ENCODE assay signal across 27 cellular contexts in the genomic region with DNA sequence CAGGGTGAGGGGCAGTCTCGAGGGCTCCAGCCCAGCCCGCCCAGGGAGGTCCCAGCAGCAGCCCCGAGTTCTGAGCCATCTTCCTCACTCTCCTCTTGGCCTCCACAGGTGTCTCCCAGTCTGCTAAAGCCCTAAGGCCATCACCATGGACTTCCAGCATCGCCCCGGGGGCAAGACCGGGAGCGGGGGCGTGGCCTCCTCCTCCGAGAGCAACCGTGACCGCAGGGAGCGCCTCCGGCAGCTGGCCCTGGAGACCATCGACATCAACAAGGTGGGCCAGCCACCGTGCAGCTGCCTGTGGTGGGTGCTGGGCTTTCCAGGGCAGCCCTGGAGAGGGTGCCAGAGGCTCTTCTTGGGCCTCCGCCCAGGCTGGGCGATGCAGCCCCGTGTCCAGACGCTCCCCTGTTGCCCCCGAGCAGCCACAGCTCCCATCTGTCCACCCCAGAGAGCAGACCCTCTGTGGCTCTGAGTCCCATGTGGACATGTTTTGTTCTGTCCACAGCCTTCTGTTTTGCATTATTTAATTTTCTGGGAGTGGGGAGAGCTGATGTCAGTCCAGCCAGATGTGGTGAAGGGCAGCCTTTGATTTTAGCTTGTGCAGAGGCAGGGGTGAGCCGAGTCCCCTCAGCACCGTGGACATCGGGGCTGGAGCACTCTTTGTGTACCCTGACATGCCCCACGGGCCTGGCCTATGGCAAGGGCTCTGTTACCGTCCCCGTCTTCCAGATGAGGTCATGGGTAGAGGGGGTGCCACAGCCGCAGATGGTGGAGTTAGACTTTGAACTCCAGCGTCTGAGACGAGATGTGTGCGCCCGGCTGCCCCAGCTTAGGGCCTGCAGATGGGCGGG. TPM values are rescaled to one million over a fixed set of nuclear protein-coding genes. Genes with fewer than 3 reads are reported as not detected.
A peak's percentile ranks its signal among the peaks of the same experiment; 100 is the strongest.
DNase-seq lines count a peak whose midpoint lies in the region; ATAC-seq and TF ChIP-seq lines count a peak whose summit lies in the region.
"Had no signal": no experiment of that assay in that cellular context is flagged by ENCODE, and none has a peak within 500 bp of the region (broad histone marks: within the 10 kb centered on the region; RNA-seq: fewer than 3 reads in every experiment).

No MANE protein-coding gene starts in this region.

- peaks cover 11% of the 10 kb centered on the region for H3K4me1 ChIP-seq in fibroblast of lung (ENCODE audit: control insufficient read depth, extremely low read depth, insufficient read depth, low read length)
- peaks cover 19% of the 10 kb centered on the region for H3K4me1 ChIP-seq in GM23248 (ENCODE audit: insufficient read depth)

- H3K4me3 ChIP-seq in fibroblast of lung (replicated peaks in 1 of 4; ENCODE audit: control extremely low read depth in 1 of 4, insufficient read depth in 1 of 4, low read depth in 3 of 4, low read length in 4 of 4) (no peak overlapping the region), GM23248 (no peak overlapping the region)
- H3K4me3 ChIP-seq: A549, esophagus squamous epithelium, left ventricle myocardium inferior, suprapubic skin had no signal

- H2AFZ ChIP-seq in fibroblast of lung (ENCODE audit: low read length) = no peak overlapping the region
- H2AFZ ChIP-seq in GM23248 = no peak overlapping the region

- peaks cover 40% of the 10 kb centered on the region for H3K4me1 Mint-ChIP-seq in activated naive CD4-positive, alpha-beta T cell treated with anti-CD3 and anti-CD28 coated beads, Interleukin-2, amount 10 ng/mL, durations not matched to agents 7 days and 5 days
- peaks cover 52% of the 10 kb centered on the region for H3K4me1 Mint-ChIP-seq in stimulated activated effector memory CD8-positive, alpha-beta T cell treated with anti-CD3 and anti-CD28 coated beads, Interleukin-12 subunit alpha, Interleukin-12 subunit beta, amount 100 ng/mL, for 72 hours

- CTCF ChIA-PET in activated naive CD4-positive, alpha-beta T cell treated with anti-CD3 and anti-CD28 coated beads, Interleukin-2, amount 10 ng/mL, durations not matched to agents 7 days and 5 days (lab: Charles Lee) = no interaction called here

- peaks cover 32 to 37% of the 10 kb centered on the region in 2 donors for H3K36me3 Mint-ChIP-seq in activated naive CD4-positive, alpha-beta T cell treated with anti-CD3 and anti-CD28 coated beads, Interleukin-2, amount 50 U/mL, for 72 hours
- peaks cover 49% of the 10 kb centered on the region for H3K36me3 Mint-ChIP-seq in activated naive CD4-positive, alpha-beta T cell treated with anti-CD3 and anti-CD28 coated beads, Interleukin-2, amount 10 ng/mL, durations not matched to agents 7 days and 5 days
- peaks cover 88% of the 10 kb centered on the region for H3K36me3 Mint-ChIP-seq in stimulated activated effector memory CD8-positive, alpha-beta T cell treated with anti-CD3 and anti-CD28 coated beads, Interleukin-12 subunit alpha, Interleukin-12 subunit beta, amount 100 ng/mL, for 72 hours

- no peak for ATAC-seq in activated naive CD4-positive, alpha-beta T cell treated with anti-CD3 and anti-CD28 coated beads, Interleukin-2, amount 50 U/mL, for 72 hours
- ATAC-seq in stimulated activated effector memory CD8-positive, alpha-beta T cell treated with anti-CD3 and anti-CD28 coated beads, Interleukin-12 subunit alpha, Interleukin-12 subunit beta, amount 100 ng/mL, for 72 hours = no peak

- H3K9me2 ChIP-seq in GM23248 (ENCODE audit: insufficient read depth) = no peaks in the 10 kb centered on the region

- in situ Hi-C loops in GM23248 (cut with MboI) = no loop called here

- peak overlapping the region; percentile 20 for H3K27ac ChIP-seq in fibroblast of lung (ENCODE audit: insufficient read depth, low read length)
- H3K27ac ChIP-seq in GM23248 = no peak overlapping the region
- H3K27ac ChIP-seq: esophagus squamous epithelium, left ventricle myocardium inferior, neutrophil, suprapubic skin had no signal

- H3K9me3 Mint-ChIP-seq in activated naive CD4-positive, alpha-beta T cell treated with anti-CD3 and anti-CD28 coated beads, Interleukin-2, amount 50 U/mL, for 72 hours = no peaks in the 10 kb centered on the region
- no peaks in the 10 kb centered on the region for H3K9me3 Mint-ChIP-seq in activated naive CD4-positive, alpha-beta T cell treated with anti-CD3 and anti-CD28 coated beads, Interleukin-2, amount 10 ng/mL, durations not matched to agents 7 days and 5 days
- H3K9me3 Mint-ChIP-seq in stimulated activated effector memory CD8-positive, alpha-beta T cell treated with anti-CD3 and anti-CD28 coated beads, Interleukin-12 subunit alpha, Interleukin-12 subunit beta, amount 100 ng/mL, for 72 hours = no peaks in the 10 kb centered on the region
- H3K9me3 Mint-ChIP-seq: activated B cell treated with CpG ODN at 0.5 μM for 24 hours; activated CD4-positive, alpha-beta memory T cell treated with anti-CD3 and anti-CD28 coated beads, Interleukin-2, amount 10 ng/mL, durations not matched to agents 7 days and 5 days had no signal

- H3K27me3 ChIP-seq in fibroblast of lung (ENCODE audit: control insufficient read depth, insufficient read depth, low read length) = no peaks in the 10 kb centered on the region
- no peaks in the 10 kb centered on the region for H3K27me3 ChIP-seq in GM23248 (replicated peaks; ENCODE audit: insufficient read depth)
- H3K27me3 ChIP-seq: suprapubic skin had no signal

- H3K27me3 Mint-ChIP-seq in activated naive CD4-positive, alpha-beta T cell treated with anti-CD3 and anti-CD28 coated beads, Interleukin-2, amount 10 ng/mL, durations not matched to agents 7 days and 5 days = no peaks in the 10 kb centered on the region
- H3K27me3 Mint-ChIP-seq: activated B cell treated with CpG ODN at 0.5 μM for 24 hours; activated CD4-positive, alpha-beta memory T cell treated with anti-CD3 and anti-CD28 coated beads, Interleukin-2, amount 10 ng/mL, durations not matched to agents 7 days and 5 days had no signal

- no peak for TF ChIP-seq CTCF in fibroblast of lung (conservative IDR thresholded peaks at IDR 0.05 in 1 of 2, IDR thresholded peaks at IDR 0.05 in 1 of 2; ENCODE audit: low read depth in 1 of 2, low read length in 2 of 2)

- H3K9ac ChIP-seq in fibroblast of lung (ENCODE audit: insufficient read depth, low read length) (no peak overlapping the region), GM23248 (no peak overlapping the region)

- peaks cover 9% of the 10 kb centered on the region; the same call in 1 of the 2 replicates for H3F3A ChIP-seq in GM23248 (ENCODE audit: insufficient read depth)

- H4K20me1 ChIP-seq in fibroblast of lung (ENCODE audit: control insufficient read depth, extremely low read depth, insufficient read depth, low read length) (peaks cover 4% of the 10 kb centered on the region), GM23248 (ENCODE audit: insufficient read depth) (0 out of 2 replicates have a peak, but pooled peaks cover 6% of the 10 kb centered on the region)

- H3K4me3 Mint-ChIP-seq in activated naive CD4-positive, alpha-beta T cell treated with anti-CD3 and anti-CD28 coated beads, Interleukin-2, amount 10 ng/mL, durations not matched to agents 7 days and 5 days = no peak overlapping the region
- no peak overlapping the region for H3K4me3 Mint-ChIP-seq in stimulated activated effector memory CD8-positive, alpha-beta T cell treated with anti-CD3 and anti-CD28 coated beads, Interleukin-12 subunit alpha, Interleukin-12 subunit beta, amount 100 ng/mL, for 72 hours
- H3K4me3 Mint-ChIP-seq: activated B cell treated with CpG ODN at 0.5 μM for 24 hours; activated CD4-positive, alpha-beta memory T cell treated with anti-CD3 and anti-CD28 coated beads, Interleukin-2, amount 10 ng/mL, durations not matched to agents 7 days and 5 days had no signal

- H3K27ac Mint-ChIP-seq in activated naive CD4-positive, alpha-beta T cell treated with anti-CD3 and anti-CD28 coated beads, Interleukin-2, amount 50 U/mL, for 72 hours = peak overlapping the region; percentile 25 to 53
- no peak overlapping the region for H3K27ac Mint-ChIP-seq in activated naive CD4-positive, alpha-beta T cell treated with anti-CD3 and anti-CD28 coated beads, Interleukin-2, amount 10 ng/mL, durations not matched to agents 7 days and 5 days
- peak overlapping the region; percentile 34 for H3K27ac Mint-ChIP-seq in stimulated activated effector memory CD8-positive, alpha-beta T cell treated with anti-CD3 and anti-CD28 coated beads, Interleukin-12 subunit alpha, Interleukin-12 subunit beta, amount 100 ng/mL, for 72 hours
- H3K27ac Mint-ChIP-seq: activated B cell treated with CpG ODN at 0.5 μM for 24 hours; activated CD4-positive, alpha-beta memory T cell treated with anti-CD3 and anti-CD28 coated beads, Interleukin-2, amount 10 ng/mL, durations not matched to agents 7 days and 5 days had no signal

- WGBS in GM23248 (ENCODE audit: low coverage in 1 of 2, low lambda C conversion rate in 2 of 2, missing lambda C conversion rate in 2 of 2), 2 experiments = 73 to 75% methylated on average over 29 to 32 of the region's 32 CpGs

- H3K79me2 ChIP-seq in fibroblast of lung (ENCODE audit: control insufficient read depth, insufficient read depth, low read length) = peaks cover 60% of the 10 kb centered on the region
- H3K79me2 ChIP-seq in GM23248 (ENCODE audit: insufficient read depth) = peaks cover 79% of the 10 kb centered on the region

- H3K36me3 ChIP-seq in fibroblast of lung (ENCODE audit: control insufficient read depth, insufficient read depth, low read length) = peaks cover 34% of the 10 kb centered on the region
- peaks cover 20% of the 10 kb centered on the region; the same call in 1 of the 2 replicates for H3K36me3 ChIP-seq in GM23248 (ENCODE audit: low read depth)

- DNase-seq in activated naive CD4-positive, alpha-beta T cell treated with anti-CD3 and anti-CD28 coated beads, Interleukin-2, amount 50 U/mL, for 72 hours (ENCODE audit: low spot score in 2 of 2) = no peak
- no peak for DNase-seq in activated naive CD4-positive, alpha-beta T cell treated with anti-CD3 and anti-CD28 coated beads, Interleukin-2, amount 10 ng/mL, durations not matched to agents 7 days and 5 days
- DNase-seq in fibroblast of lung (ENCODE audit: low read depth in 2 of 2) (no peak), GM23248 (no peak), NCI-H2227 treated with DMSO at 0.1 percent for 48 hours (lab: John Stamatoyannopoulos, UW) (no peak)
- no peak for DNase-seq in stimulated activated effector memory CD8-positive, alpha-beta T cell treated with anti-CD3 and anti-CD28 coated beads, Interleukin-12 subunit alpha, Interleukin-12 subunit beta, amount 100 ng/mL, for 72 hours (ENCODE audit: low spot score in 2 of 2)
- DNase-seq: activated B cell treated with CpG ODN at 0.5 μM for 24 hours; activated CD4-positive, alpha-beta memory T cell treated with anti-CD3 and anti-CD28 coated beads, Interleukin-2, amount 10 ng/mL, durations not matched to agents 7 days and 5 days; activated naive CD4-positive, alpha-beta T cell treated with Interleukin-2 at 50 U/mL for 16 hours; activated T-cell treated with anti-CD3 and anti-CD28 coated beads, Interleukin-2, amount 50 U/mL, for 1 hour; anterior cingulate cortex; C1 segment of cervical spinal cord; effector CD4-positive, alpha-beta T cell; esophagus squamous epithelium; left ventricle myocardium inferior; midbrain; NCI-H1105; NCI-H82; OCI-M1; SIG-M5; stimulated activated CD8-positive, alpha-beta memory T cell treated with anti-CD3 and anti-CD28 coated beads, Interleukin-4, amount 100 ng/mL, for 48 hours had no signal

- H3K9me3 ChIP-seq in fibroblast of lung (ENCODE audit: control insufficient read depth, insufficient read depth, low read depth, low read length) (no peaks in the 10 kb centered on the region), GM23248 (ENCODE audit: low read depth) (no peaks in the 10 kb centered on the region)
- H3K9me3 ChIP-seq: A549, esophagus squamous epithelium, left ventricle myocardium inferior, neutrophil, suprapubic skin had no signal

- H3K4me2 ChIP-seq in fibroblast of lung (ENCODE audit: extremely low read depth, insufficient read depth, low read length) (no peak overlapping the region), GM23248 (ENCODE audit: unreplicated experiment) (no peak overlapping the region)
- H3K4me2 ChIP-seq: A549 had no signal

RNA-seq across cellular contexts. Expression of gene AMH, which starts 5.6 kb away (rescaled TPM):
- total RNA-seq in activated naive CD4-positive, alpha-beta T cell treated with anti-CD3 and anti-CD28 coated beads, Interleukin-2, amount 50 U/mL, for 72 hours = 1 to 10 TPM; 1.9 to 2.9 TPM
- 0.26 and 0.33 TPM in 2 replicates for total RNA-seq in fibroblast of lung
- 0.03 and 0.07 TPM in 2 replicates for polyA plus RNA-seq in fibroblast of lung
- 0.28 and 0.51 TPM in 2 replicates for polyA plus RNA-seq in fibroblast of lung (2012)
- not detected in 2 replicates for polyA minus RNA-seq in fibroblast of lung (ENCODE audit: low replicate concordance)
- not detected in 2 replicates for total RNA-seq in GM23248 (2014; rRNA removed; shearing (Covaris generic))
- polyA plus RNA-seq in GM23248 (2016; fragmentation: Nextera tagmentation; extraction: Ambion mirVana) = not detected in 2 replicates

RNA-seq across cellular contexts. Expression of gene SF3A2, which starts 6.9 kb away (rescaled TPM):
- total RNA-seq in activated naive CD4-positive, alpha-beta T cell treated with anti-CD3 and anti-CD28 coated beads, Interleukin-2, amount 50 U/mL, for 72 hours = 100 to 1,000 TPM; 145 to 154 TPM
- 23.1 and 31.5 TPM in 2 replicates for total RNA-seq in fibroblast of lung
- polyA plus RNA-seq in fibroblast of lung = 11.1 and 14.8 TPM in 2 replicates
- polyA plus RNA-seq in fibroblast of lung (2012) = 41.0 and 51.7 TPM in 2 replicates
- polyA minus RNA-seq in fibroblast of lung (ENCODE audit: low replicate concordance) = 10.5 and 12.8 TPM in 2 replicates
- 20.9 and 26.7 TPM in 2 replicates for total RNA-seq in GM23248 (2014; rRNA removed; shearing (Covaris generic))
- polyA plus RNA-seq in GM23248 (2016; fragmentation: Nextera tagmentation; extraction: Ambion mirVana) = 13.7 and 16.8 TPM in 2 replicates

RNA-seq across cellular contexts. Expression of gene PLEKHJ1, which starts 7.4 kb away (rescaled TPM):
- total RNA-seq in activated naive CD4-positive, alpha-beta T cell treated with anti-CD3 and anti-CD28 coated beads, Interleukin-2, amount 50 U/mL, for 72 hours = 10 to 100 TPM; 41.9 to 69.9 TPM
- 46.0 and 61.3 TPM in 2 replicates for total RNA-seq in fibroblast of lung
- polyA plus RNA-seq in fibroblast of lung = 34.9 and 41.3 TPM in 2 replicates
- 45.7 and 63.1 TPM in 2 replicates for polyA plus RNA-seq in fibroblast of lung (2012)
- polyA minus RNA-seq in fibroblast of lung (ENCODE audit: low replicate concordance) = 54.4 and 130 TPM in 2 replicates
- total RNA-seq in GM23248 (2014; rRNA removed; shearing (Covaris generic)) = 68.3 and 85.1 TPM in 2 replicates
- 62.3 and 69.5 TPM in 2 replicates for polyA plus RNA-seq in GM23248 (2016; fragmentation: Nextera tagmentation; extraction: Ambion mirVana)

RNA-seq across cellular contexts. Expression of gene JSRP1, which starts 12.7 kb away (rescaled TPM):
- total RNA-seq in activated naive CD4-positive, alpha-beta T cell treated with anti-CD3 and anti-CD28 coated beads, Interleukin-2, amount 50 U/mL, for 72 hours = under 1 TPM; 0.39 to 0.56 TPM
- not detected in 2 replicates for total RNA-seq in fibroblast of lung
- polyA plus RNA-seq in fibroblast of lung = not detected in 2 replicates
- 0.64 and 0.88 TPM in 2 replicates for polyA plus RNA-seq in fibroblast of lung (2012)
- not detected in 2 replicates for polyA minus RNA-seq in fibroblast of lung (ENCODE audit: low replicate concordance)
- total RNA-seq in GM23248 (2014; rRNA removed; shearing (Covaris generic)) = not detected in 2 replicates
- polyA plus RNA-seq in GM23248 (2016; fragmentation: Nextera tagmentation; extraction: Ambion mirVana) = 0.41 TPM in 1 of 2 replicates, not detected in the other
- total RNA-seq: H4, HT1080, suprapubic skin had no signal

RNA-seq across cellular contexts. Expression of gene PEAK3, which starts 38.5 kb away (rescaled TPM):
- total RNA-seq in activated naive CD4-positive, alpha-beta T cell treated with anti-CD3 and anti-CD28 coated beads, Interleukin-2, amount 50 U/mL, for 72 hours = not detected
- not detected in 2 replicates for total RNA-seq in fibroblast of lung
- polyA plus RNA-seq in fibroblast of lung = not detected in 2 replicates
- 0.06 and 0.08 TPM in 2 replicates for polyA plus RNA-seq in fibroblast of lung (2012)
- not detected in 2 replicates for polyA minus RNA-seq in fibroblast of lung (ENCODE audit: low replicate concordance)
- not detected in 2 replicates for total RNA-seq in GM23248 (2014; rRNA removed; shearing (Covaris generic))
- polyA plus RNA-seq in GM23248 (2016; fragmentation: Nextera tagmentation; extraction: Ambion mirVana) = 0.19 TPM in 1 of 2 replicates, not detected in the other
- total RNA-seq: glomerular endothelial cell had no signal
- polyA plus RNA-seq: A549 had no signal
